In the genomic region with DNA sequence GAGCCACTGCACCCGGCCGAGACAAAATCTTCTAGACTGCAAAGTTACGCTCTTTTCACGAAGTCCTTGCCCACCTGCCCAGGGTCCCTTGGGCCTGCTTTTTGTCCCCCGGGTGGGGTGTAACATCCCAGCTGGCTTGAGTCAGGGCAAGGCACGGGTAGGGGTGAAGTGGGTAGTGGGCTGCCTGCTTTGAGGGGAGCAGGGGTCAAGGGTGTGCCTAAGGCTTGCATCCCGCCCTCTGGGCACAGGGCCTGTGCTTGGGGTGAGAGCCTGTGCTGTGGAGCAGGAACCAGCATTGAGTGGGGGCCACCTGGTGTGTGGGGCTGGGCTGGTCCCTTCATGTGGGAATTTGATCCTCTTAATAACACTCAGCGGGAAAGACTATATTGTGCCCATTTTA, we compare ENCODE assay signal across 21 cellular contexts.
DNase-seq lines count a peak whose midpoint lies in the region; ATAC-seq and TF ChIP-seq lines count a peak whose summit lies in the region.
"Had no signal": no experiment of that assay in that cellular context is flagged by ENCODE, and none has a peak within 500 bp of the region (broad histone marks: within the 10 kb centered on the region; RNA-seq: fewer than 3 reads in every experiment).

No MANE protein-coding gene starts in this region.

- no peaks in the 10 kb centered on the region for H3K27me3 Mint-ChIP-seq in T-helper 1 cell treated with Interleukin-12 subunit alpha and Interleukin-12 subunit beta and Interleukin-4 antibody, amounts not matched to agents 30 μg/mL and 1 μg/mL, for 36 hours (ENCODE audit: low read depth)
- H3K27me3 Mint-ChIP-seq in neural progenitor cell (ENCODE audit: insufficient read depth, low read depth), result no peaks in the 10 kb centered on the region
- no peaks in the 10 kb centered on the region for H3K27me3 Mint-ChIP-seq in naive thymus-derived CD4-positive, alpha-beta T cell

- peaks cover 0 to 44% of the 10 kb centered on the region in 2 donors for H3K4me1 ChIP-seq in right atrium auricular region
- H3K4me1 ChIP-seq in neural progenitor cell, result peaks cover 9% of the 10 kb centered on the region
- peaks cover 7 to 67% (median 43%) of the 10 kb centered on the region in 4 donors for H3K4me1 ChIP-seq in tibial artery
- H3K4me1 ChIP-seq in naive thymus-derived CD4-positive, alpha-beta T cell (ENCODE audit: control insufficient read depth in 2 of 2, insufficient read depth in 2 of 2, low read length in 2 of 2), result peaks cover 0 to 25% of the 10 kb centered on the region in 2 donors

- TF ChIP-seq CTCF in right atrium auricular region (IDR thresholded peaks at IDR 0.05) (no peak), neural progenitor cell (IDR thresholded peaks at IDR 0.05) (no peak), tibial artery (IDR thresholded peaks at IDR 0.05) (no peak)

- peaks cover 9% of the 10 kb centered on the region for H3F3A ChIP-seq in neural progenitor cell (ENCODE audit: low read depth)

- no peak overlapping the region for H3K4me3 ChIP-seq in right atrium auricular region
- H3K4me3 ChIP-seq in neural progenitor cell, result no peak overlapping the region
- no peak overlapping the region for H3K4me3 ChIP-seq in tibial artery
- H3K4me3 ChIP-seq in naive thymus-derived CD4-positive, alpha-beta T cell (ENCODE audit: low read length), result no peak overlapping the region
- H3K4me3 ChIP-seq: GM23248, PC-9 had no signal

- DNase-seq in T-helper 1 cell, result no peak
- DNase-seq in right atrium auricular region (ENCODE audit: low spot score), result no peak
- DNase-seq in left cardiac atrium, result no peak
- DNase-seq in neural progenitor cell (ENCODE audit: low spot score), result no peak
- DNase-seq in tibial artery, result no peak
- DNase-seq in inferior parietal cortex (ENCODE audit: extremely low spot score), result no peak
- no peak for DNase-seq in naive thymus-derived CD4-positive, alpha-beta T cell
- DNase-seq: CD4-positive, CD25-positive, alpha-beta regulatory T cell; DMS153; GM23248; H9; NCI-H1048; NCI-H1417; NCI-H1694; NCI-H2029 treated with DMSO at 0.1 percent for 48 hours; NCI-H2227 treated with DMSO at 0.1 percent for 48 hours; NCI-H526 treated with DMSO at 0.1 percent for 48 hours; PC-9 had no signal

- H3K9me3 ChIP-seq in right atrium auricular region, result no peaks in the 10 kb centered on the region
- no peaks in the 10 kb centered on the region for H3K9me3 ChIP-seq in neural progenitor cell (ENCODE audit: low read depth)
- no peaks in the 10 kb centered on the region for H3K9me3 ChIP-seq in tibial artery
- no peaks in the 10 kb centered on the region for H3K9me3 ChIP-seq in naive thymus-derived CD4-positive, alpha-beta T cell (ENCODE audit: control insufficient read depth in 2 of 3, low read length in 3 of 3)

- H3K27ac Mint-ChIP-seq in T-helper 1 cell treated with Interleukin-12 subunit alpha and Interleukin-12 subunit beta and Interleukin-4 antibody, amounts not matched to agents 30 μg/mL and 1 μg/mL, for 36 hours, result peak overlapping the region; percentile 26
- no peak overlapping the region for H3K27ac Mint-ChIP-seq in neural progenitor cell
- peak overlapping the region in 1 of 9 donors; percentile 15 for H3K27ac Mint-ChIP-seq in naive thymus-derived CD4-positive, alpha-beta T cell
- H3K27ac Mint-ChIP-seq: H9 had no signal

- H4K20me1 ChIP-seq in neural progenitor cell (ENCODE audit: low read depth), result no peaks in the 10 kb centered on the region

- no peaks in the 10 kb centered on the region for H3K79me2 ChIP-seq in neural progenitor cell (ENCODE audit: low read depth)

- H3K27ac ChIP-seq in right atrium auricular region (peak overlapping the region; percentile 76 to 83), neural progenitor cell (no peak overlapping the region), tibial artery (peak overlapping the region; percentile 88 to 89)
- H3K27ac ChIP-seq in naive thymus-derived CD4-positive, alpha-beta T cell (ENCODE audit: low read depth, low read length), result no peak overlapping the region
- H3K27ac ChIP-seq: 22Rv1, GM23248, PC-9 had no signal

- ATAC-seq in left cardiac atrium, result no peak
- no peak for ATAC-seq in naive thymus-derived CD4-positive, alpha-beta T cell
- ATAC-seq: Right ventricle myocardium inferior had no signal

- CTCF ChIA-PET in naive thymus-derived CD4-positive, alpha-beta T cell (lab: Charles Lee), result no interaction called here

- peaks cover 7% of the 10 kb centered on the region for H3K9me3 Mint-ChIP-seq in T-helper 1 cell treated with Interleukin-12 subunit alpha and Interleukin-12 subunit beta and Interleukin-4 antibody, amounts not matched to agents 30 μg/mL and 1 μg/mL, for 36 hours
- H3K9me3 Mint-ChIP-seq in neural progenitor cell, result no peaks in the 10 kb centered on the region
- peaks cover 0 to 6% (median 0%) of the 10 kb centered on the region in 11 donors for H3K9me3 Mint-ChIP-seq in naive thymus-derived CD4-positive, alpha-beta T cell

- POLR2A ChIA-PET in naive thymus-derived CD4-positive, alpha-beta T cell (lab: Charles Lee), result no interaction called here

- H3K4me2 ChIP-seq in neural progenitor cell, result no peak overlapping the region
- H3K4me2 ChIP-seq: PC-9 had no signal

- peaks cover 45% of the 10 kb centered on the region for H3K4me1 Mint-ChIP-seq in T-helper 1 cell treated with Interleukin-12 subunit alpha and Interleukin-12 subunit beta and Interleukin-4 antibody, amounts not matched to agents 30 μg/mL and 1 μg/mL, for 36 hours (ENCODE audit: low read depth)
- peaks cover 10% of the 10 kb centered on the region for H3K4me1 Mint-ChIP-seq in neural progenitor cell
- H3K4me1 Mint-ChIP-seq in naive thymus-derived CD4-positive, alpha-beta T cell, result peaks cover 23 to 57% (median 43%) of the 10 kb centered on the region in 7 donors

- no peak overlapping the region for H3K4me3 Mint-ChIP-seq in T-helper 1 cell treated with Interleukin-12 subunit alpha and Interleukin-12 subunit beta and Interleukin-4 antibody, amounts not matched to agents 30 μg/mL and 1 μg/mL, for 36 hours
- H3K4me3 Mint-ChIP-seq in neural progenitor cell, result peak overlapping the region; percentile 55
- no peak overlapping the region for H3K4me3 Mint-ChIP-seq in naive thymus-derived CD4-positive, alpha-beta T cell
- H3K4me3 Mint-ChIP-seq: CD4-positive, CD25-positive, alpha-beta regulatory T cell; H9 had no signal

- H2AFZ ChIP-seq in neural progenitor cell (replicated peaks), result no peak overlapping the region
- H2AFZ ChIP-seq: GM23248, PC-9 had no signal

- H3K27me3 ChIP-seq in right atrium auricular region (no peaks in the 10 kb centered on the region), neural progenitor cell (no peaks in the 10 kb centered on the region), tibial artery (no peaks in the 10 kb centered on the region)
- H3K27me3 ChIP-seq in naive thymus-derived CD4-positive, alpha-beta T cell (ENCODE audit: control insufficient read depth in 2 of 2, insufficient read depth in 2 of 2, low read length in 2 of 2), result no peaks in the 10 kb centered on the region

- intact Hi-C loops in left cardiac atrium (cut with DNase I), result loop anchor here in 1 of 2 donors (10.0 kb wide), 1 partner anchor 84 kb away; no protein-coding TSS in a partner anchor
- intact Hi-C loops in tibial artery (cut with DNase I; ENCODE audit: low total_unique reads), result no loop called here
- intact Hi-C loops in naive thymus-derived CD4-positive, alpha-beta T cell (cut with micrococcal nuclease), result no loop called here

- peaks cover 3% of the 10 kb centered on the region for H3K36me3 Mint-ChIP-seq in T-helper 1 cell treated with Interleukin-12 subunit alpha and Interleukin-12 subunit beta and Interleukin-4 antibody, amounts not matched to agents 30 μg/mL and 1 μg/mL, for 36 hours (ENCODE audit: low read depth)
- no peaks in the 10 kb centered on the region for H3K36me3 Mint-ChIP-seq in neural progenitor cell
- peaks cover 0 to 14% (median 4%) of the 10 kb centered on the region in 5 donors for H3K36me3 Mint-ChIP-seq in naive thymus-derived CD4-positive, alpha-beta T cell
- H3K36me3 Mint-ChIP-seq: CD4-positive, CD25-positive, alpha-beta regulatory T cell had no signal

- H3K9ac ChIP-seq in neural progenitor cell, result no peak overlapping the region
- H3K9ac ChIP-seq: GM23248 had no signal

- H3K36me3 ChIP-seq in right atrium auricular region, result no peaks in the 10 kb centered on the region
- H3K36me3 ChIP-seq in neural progenitor cell, result no peaks in the 10 kb centered on the region
- H3K36me3 ChIP-seq in tibial artery, result no peaks in the 10 kb centered on the region
- H3K36me3 ChIP-seq in naive thymus-derived CD4-positive, alpha-beta T cell (ENCODE audit: control insufficient read depth in 2 of 3, insufficient read depth in 3 of 3, low read length in 3 of 3), result no peaks in the 10 kb centered on the region

Comparison
In these comparisons a context has a peak if more than half of its experiments do, and no peak if none do; other contexts are left out.
1. H3K27ac ChIP-seq: peak in right atrium auricular region (2 of 2) and tibial artery (2 of 2); none in neural progenitor cell (single experiment) and naive thymus-derived CD4-positive, alpha-beta T cell (single experiment).